In genomic region chr3:14266361-14266760, GRCh38 we compare ENCODE assay signal across 12 cellular contexts.
DNase-seq lines count a peak whose midpoint lies in the region; ATAC-seq and TF ChIP-seq lines count a peak whose summit lies in the region.
"Had no signal": no experiment of that assay in that cellular context is flagged by ENCODE, and none has a peak within 500 bp of the region (broad histone marks: within the 10 kb centered on the region; RNA-seq: fewer than 3 reads in every experiment).

No MANE protein-coding gene starts in this region.

- DNase-seq in Right ventricle myocardium superior = peak; percentile 55
- DNase-seq in cardiac septum (ENCODE audit: low spot score) = no peak
- DNase-seq in dedifferentiated amniotic fluid mesenchymal stem cell (ENCODE audit: extremely low spot score) = peak; percentile 55
- DNase-seq in middle frontal gyrus (ENCODE audit: extremely low spot score, low spot score) = peak; percentile 46
- DNase-seq in natural killer cell = no peak
- DNase-seq in NOMO-1 treated with DMSO at 0.1 percent for 48 hours (lab: John Stamatoyannopoulos, UW; ENCODE audit: unreplicated experiment) = no peak
- DNase-seq in NCI-H82 treated with DMSO at 0.1 percent for 48 hours (lab: John Stamatoyannopoulos, UW; ENCODE audit: unreplicated experiment) = no peak
- DNase-seq in ecto neural progenitor cell (ENCODE audit: low spot score) = no peak
- DNase-seq: NCI-H1417 treated with DMSO at 0.1 percent for 48 hours had no signal

- no peak overlapping the region for H3K27ac Mint-ChIP-seq in natural killer cell
- H3K27ac Mint-ChIP-seq: activated naive CD4-positive, alpha-beta T cell treated with anti-CD3 and anti-CD28 coated beads, Interleukin-2, amount 50 U/mL, for 72 hours; stimulated activated naive CD8-positive, alpha-beta T cell treated with anti-CD3 and anti-CD28 coated beads, Interleukin-15, Interleukin-2, amounts not matched to agents 100 ng/mL and 50 ng/mL, for 24 hours had no signal

- no peak for TF ChIP-seq CTCF in natural killer cell (IDR thresholded peaks at IDR 0.05)

- no peak overlapping the region for H3K4me3 Mint-ChIP-seq in natural killer cell
- H3K4me3 Mint-ChIP-seq: neural crest cell; stimulated activated naive CD8-positive, alpha-beta T cell treated with anti-CD3 and anti-CD28 coated beads, Interleukin-15, Interleukin-2, amounts not matched to agents 100 ng/mL and 50 ng/mL, for 24 hours had no signal

- intact Hi-C loops in Right ventricle myocardium superior (cut with DNase I) (no loop called here), cardiac septum (cut with DNase I) (no loop called here), natural killer cell (cut with micrococcal nuclease) (no loop called here)

- H3K9me3 Mint-ChIP-seq in natural killer cell = no peaks in the 10 kb centered on the region
- H3K9me3 Mint-ChIP-seq: activated naive CD4-positive, alpha-beta T cell treated with anti-CD3 and anti-CD28 coated beads, Interleukin-2, amount 50 U/mL, for 72 hours; neural crest cell; stimulated activated naive CD8-positive, alpha-beta T cell treated with anti-CD3 and anti-CD28 coated beads, Interleukin-15, Interleukin-2, amounts not matched to agents 100 ng/mL and 50 ng/mL, for 24 hours had no signal

- H3K4me1 Mint-ChIP-seq in natural killer cell = no peaks in the 10 kb centered on the region

- ATAC-seq in Right ventricle myocardium superior (ENCODE audit: poor library complexity) (peak; percentile 69), natural killer cell (no peak)
- ATAC-seq: activated naive CD4-positive, alpha-beta T cell treated with anti-CD3 and anti-CD28 coated beads, Interleukin-2, amount 50 U/mL, for 72 hours had no signal

- H3K36me3 Mint-ChIP-seq in natural killer cell = no peaks in the 10 kb centered on the region
- H3K36me3 Mint-ChIP-seq: activated naive CD4-positive, alpha-beta T cell treated with anti-CD3 and anti-CD28 coated beads, Interleukin-2, amount 50 U/mL, for 72 hours had no signal

- H3K27me3 Mint-ChIP-seq in natural killer cell (ENCODE audit: low read depth in 2 of 2) = peaks cover 0 to 9% of the 10 kb centered on the region in 2 donors

Comparison
In these comparisons a context has a peak if more than half of its experiments do, and no peak if none do; other contexts are left out.
1. DNase-seq: peak in Right ventricle myocardium superior (single experiment), dedifferentiated amniotic fluid mesenchymal stem cell (single experiment) and middle frontal gyrus (single experiment); none in cardiac septum (single experiment), natural killer cell (single experiment), NOMO-1 treated with DMSO at 0.1 percent for 48 hours (single experiment), NCI-H82 treated with DMSO at 0.1 percent for 48 hours (single experiment) and ecto neural progenitor cell (single experiment).